8 cellular contexts compared by ENCODE assay signal in genomic region chr7:25619963-25620799, GRCh38.
DNase-seq lines count a peak whose midpoint lies in the region; ATAC-seq and TF ChIP-seq lines count a peak whose summit lies in the region.

No MANE protein-coding gene starts in this region.

- no TSS peak for BruUV-seq in PC-3 (replicated peaks; lab: Mats Ljungman, UMichigan)

- H3K4me1 ChIP-seq in PC-3 (ENCODE audit: insufficient read depth, low read length) (no peaks in the 10 kb centered on the region), aorta (ENCODE audit: control insufficient read depth in 1 of 2, insufficient read depth in 2 of 2, low read length in 2 of 2) (peaks cover 11 to 24% of the 10 kb centered on the region in 2 donors)

- H3K27ac ChIP-seq in angular gyrus (ENCODE audit: low read depth, low read length) (peak overlapping the region; percentile 74), PC-3 (ENCODE audit: low read length) (no peak overlapping the region), aorta (ENCODE audit: low read depth in 1 of 2, low read length in 2 of 2) (peak overlapping the region in 1 of 2 donors; percentile 32)

- no peak overlapping the region for H2AFZ ChIP-seq in PC-3 (ENCODE audit: low read length)

- POLR2A ChIA-PET in PC-3 (lab: Charles Lee; ENCODE audit: unreplicated experiment) (no interaction called here), WTC11 (lab: Charles Lee) (no interaction called here)

- H3K4me3 Mint-ChIP-seq in memory B cell = peak overlapping the region; percentile 71
- H3K4me3 Mint-ChIP-seq in WTC11 = no peak overlapping the region

- H3K9me3 Mint-ChIP-seq in memory B cell (peaks cover 2% of the 10 kb centered on the region), WTC11 (peaks cover 4% of the 10 kb centered on the region; the same call in 1 of the 2 replicates)

- H3K27me3 ChIP-seq in PC-3 (ENCODE audit: low read length) (peaks cover 3% of the 10 kb centered on the region; the same call in 1 of the 2 replicates), aorta (ENCODE audit: control insufficient read depth in 1 of 2, insufficient read depth in 2 of 2, low read length in 1 of 2) (no peaks in the 10 kb centered on the region)

- H3K27ac Mint-ChIP-seq in memory B cell (peak overlapping the region; percentile 83), WTC11 (no peak overlapping the region)

- H3K4me3 ChIP-seq in PC-3 (ENCODE audit: low read length) (no peak overlapping the region), aorta (ENCODE audit: low read length in 2 of 2) (no peak overlapping the region)

- H3K36me3 Mint-ChIP-seq in memory B cell (no peaks in the 10 kb centered on the region), WTC11 (no peaks in the 10 kb centered on the region; the same call in 1 of the 2 replicates)

- ATAC-seq in memory B cell (ENCODE audit: low read depth) = peak; percentile 90
- ATAC-seq in PC-3 = no peak
- ATAC-seq in WTC11 = no peak
- ATAC-seq in GM21367 (IDR thresholded peaks at IDR 0.05; ENCODE audit: unreplicated experiment) = no peak
- ATAC-seq in aorta (ENCODE audit: low FRiP score) = no peak

- H3K4me2 ChIP-seq in PC-3 (ENCODE audit: low read length) = no peak overlapping the region

- H3K9me3 ChIP-seq in PC-3 (ENCODE audit: low read length) (no peaks in the 10 kb centered on the region), aorta (ENCODE audit: control insufficient read depth, low read length) (no peaks in the 10 kb centered on the region)

- no peaks in the 10 kb centered on the region for H3K36me3 ChIP-seq in PC-3 (ENCODE audit: low read depth, low read length)
- H3K36me3 ChIP-seq in aorta (ENCODE audit: control insufficient read depth in 1 of 2, insufficient read depth in 2 of 2, low read length in 1 of 2) = no peaks in the 10 kb centered on the region

- no peaks in the 10 kb centered on the region for H3K27me3 Mint-ChIP-seq in memory B cell
- H3K27me3 Mint-ChIP-seq in WTC11 (ENCODE audit: low read depth) = no peaks in the 10 kb centered on the region

- TF ChIP-seq CTCF in PC-3 (conservative IDR thresholded peaks at IDR 0.05; ENCODE audit: low read depth, low read length) (no peak), WTC11 (IDR thresholded peaks at IDR 0.05) (no peak)

- no peaks in the 10 kb centered on the region for H3K79me2 ChIP-seq in PC-3 (ENCODE audit: low read length)

- intact Hi-C loops in PC-3 (cut with micrococcal nuclease) = no loop called here
- intact Hi-C loops in aorta (cut with DNase I) = loop anchor here in 1 of 2 donors (5.0 kb wide), 1 partner anchor 227 kb away; no protein-coding TSS in a partner anchor

- H3F3A ChIP-seq in PC-3 (ENCODE audit: low read length, unreplicated experiment) = no peaks in the 10 kb centered on the region

- peaks cover 36% of the 10 kb centered on the region for H3K4me1 Mint-ChIP-seq in memory B cell
- H3K4me1 Mint-ChIP-seq in WTC11 = peaks cover 5% of the 10 kb centered on the region

- CTCF ChIA-PET in PC-3 (lab: Charles Lee) (no interaction called here), WTC11 (lab: Charles Lee) (no interaction called here)

- WGBS in aorta, 2 donors = 49 to 68% methylated on average over 8 of the region's 8 CpGs

- H4K20me1 ChIP-seq in PC-3 (ENCODE audit: low read length) = no peaks in the 10 kb centered on the region

- no peaks in the 10 kb centered on the region for H3K9me2 ChIP-seq in PC-3 (replicated peaks; ENCODE audit: low read length)

- no peak overlapping the region for H3K9ac ChIP-seq in PC-3 (ENCODE audit: low read length)

- peak; percentile 22 to 24 for DNase-seq in AML-193 (lab: John Stamatoyannopoulos, UW)
- DNase-seq in NAMALWA (ENCODE audit: low spot score) = peak; percentile 34
- DNase-seq in memory B cell (ENCODE audit: low spot score in 2 of 2) = peak in 1 of 2 donors; percentile 7
- DNase-seq in PC-3 = no peak
- DNase-seq in WTC11 (ENCODE audit: low spot score) = no peak
- DNase-seq in aorta = no peak

TF ChIP-seq in WTC11, 78 proteins besides CTCF, POLR2A, EP300 and RAD21:
- TF ChIP-seq ELF4 (CRISPR knock-in tag; IDR thresholded peaks at IDR 0.05; ENCODE audit: low read depth) (no peak), ATF2 (CRISPR knock-in tag; IDR thresholded peaks at IDR 0.05; ENCODE audit: borderline replicate concordance, low read depth) (no peak), GRHL2 (CRISPR knock-in tag; IDR thresholded peaks at IDR 0.05; ENCODE audit: insufficient replicate concordance, severe bottlenecking) (no peak), JUN (CRISPR knock-in tag; IDR thresholded peaks at IDR 0.05) (no peak), PRRX2 (CRISPR knock-in tag; IDR thresholded peaks at IDR 0.05) (no peak), SMAD4 (CRISPR knock-in tag; IDR thresholded peaks at IDR 0.05) (no peak), ZBTB21 (CRISPR knock-in tag; IDR thresholded peaks at IDR 0.05; ENCODE audit: borderline replicate concordance) (no peak), ZSCAN18 (CRISPR knock-in tag; IDR thresholded peaks at IDR 0.05) (no peak), ATF1 (CRISPR knock-in tag; IDR thresholded peaks at IDR 0.05) (no peak)

Comparison
In these comparisons a context has a peak if more than half of its experiments do, and no peak if none do; other contexts are left out.
1. DNase-seq: peak in AML-193 (2 of 2) and NAMALWA (single experiment); none in PC-3 (single experiment), WTC11 (single experiment) and aorta (0 of 2).